In genomic region chr10:17430647-17431355, GRCh38 we compare ENCODE assay signal across 8 cellular contexts. TPM values are rescaled to one million over a fixed set of nuclear protein-coding genes. Genes with fewer than 3 reads are reported as not detected.
A peak's percentile ranks its signal among the peaks of the same experiment; 100 is the strongest.
DNase-seq lines count a peak whose midpoint lies in the region; ATAC-seq and TF ChIP-seq lines count a peak whose summit lies in the region.

No MANE protein-coding gene starts in this region.

- peaks cover 0 to 1% (median 0%) of the 10 kb centered on the region in 7 donors for H3K9me3 Mint-ChIP-seq in CD4-positive, CD25-positive, alpha-beta regulatory T cell
- no peaks in the 10 kb centered on the region for H3K9me3 Mint-ChIP-seq in activated naive CD4-positive, alpha-beta T cell treated with anti-CD3 and anti-CD28 coated beads for 36 hours

- H3K4me1 Mint-ChIP-seq in CD4-positive, CD25-positive, alpha-beta regulatory T cell: peaks cover 20 to 53% (median 46%) of the 10 kb centered on the region in 4 donors
- peaks cover 55% of the 10 kb centered on the region for H3K4me1 Mint-ChIP-seq in activated naive CD4-positive, alpha-beta T cell treated with anti-CD3 and anti-CD28 coated beads for 36 hours (ENCODE audit: low read depth)

- H3K4me1 ChIP-seq in CD4-positive, CD25-positive, alpha-beta regulatory T cell (ENCODE audit: control insufficient read depth, insufficient read depth, low read length, poor library complexity, severe bottlenecking): peaks cover 55% of the 10 kb centered on the region
- H3K4me1 ChIP-seq in gastroesophageal sphincter (no peaks in the 10 kb centered on the region), ovary (ENCODE audit: insufficient read depth) (peaks cover 1% of the 10 kb centered on the region)

- no peaks in the 10 kb centered on the region for H3K36me3 ChIP-seq in CD4-positive, CD25-positive, alpha-beta regulatory T cell (ENCODE audit: control insufficient read depth, insufficient read depth, low read length)
- H3K36me3 ChIP-seq in H7 (replicated peaks; ENCODE audit: control insufficient read depth, insufficient read depth, low read length) (no peaks in the 10 kb centered on the region), gastroesophageal sphincter (no peaks in the 10 kb centered on the region), ovary (no peaks in the 10 kb centered on the region)

- H3K27ac ChIP-seq in CD4-positive, CD25-positive, alpha-beta regulatory T cell (ENCODE audit: insufficient read depth, low read length, poor library complexity, severe bottlenecking): no peak overlapping the region
- H3K27ac ChIP-seq in gastroesophageal sphincter (no peak overlapping the region), ovary (no peak overlapping the region)

- 0 to 16% methylated on average over 1 to 7 of the region's 7 CpGs for WGBS in gastroesophageal sphincter (ENCODE audit: low coverage in 1 of 2), 2 donors
- WGBS in ovary, 3 donors: 24 to 31% (median 26%) methylated on average over 7 of the region's 7 CpGs

- peak overlapping the region; percentile 88 for H3K4me3 ChIP-seq in CD4-positive, CD25-positive, alpha-beta regulatory T cell (ENCODE audit: low read depth, low read length)
- H3K4me3 ChIP-seq in H7 (ENCODE audit: insufficient read depth, low read depth, low read length) (no peak overlapping the region), gastroesophageal sphincter (no peak overlapping the region), ovary (no peak overlapping the region)

- peak overlapping the region; percentile 13 to 92 (median 85) for H3K27ac Mint-ChIP-seq in CD4-positive, CD25-positive, alpha-beta regulatory T cell
- no peak overlapping the region for H3K27ac Mint-ChIP-seq in activated naive CD4-positive, alpha-beta T cell treated with anti-CD3 and anti-CD28 coated beads for 36 hours

- TF ChIP-seq CTCF in gastroesophageal sphincter (IDR thresholded peaks at IDR 0.05): peak; percentile 70 to 86 (median 74)
- TF ChIP-seq CTCF in ovary (IDR thresholded peaks at IDR 0.05): peak; percentile 66 to 75 (median 75)

- no peaks in the 10 kb centered on the region for H3K36me3 Mint-ChIP-seq in CD4-positive, CD25-positive, alpha-beta regulatory T cell
- H3K36me3 Mint-ChIP-seq in activated naive CD4-positive, alpha-beta T cell treated with anti-CD3 and anti-CD28 coated beads for 36 hours (ENCODE audit: low read depth): no peaks in the 10 kb centered on the region

- TF ChIP-seq POLR2A in gastroesophageal sphincter (IDR thresholded peaks at IDR 0.05) (no peak), ovary (IDR thresholded peaks at IDR 0.05) (no peak)

- peak overlapping the region; percentile 39 to 70 (median 62) for H3K4me3 Mint-ChIP-seq in CD4-positive, CD25-positive, alpha-beta regulatory T cell
- H3K4me3 Mint-ChIP-seq in activated naive CD4-positive, alpha-beta T cell treated with anti-CD3 and anti-CD28 coated beads for 36 hours: no peak overlapping the region

- CTCF ChIA-PET in activated naive CD4-positive, alpha-beta T cell treated with anti-CD3 and anti-CD28 coated beads for 36 hours (lab: Charles Lee): interaction anchor here (1.4 to 3.3 kb wide), 5 partner anchors 13 to 174 kb away, joined by 4 to 21 read pairs (median 6); no protein-coding TSS in a partner anchor

- ATAC-seq in CD4-positive, CD25-positive, alpha-beta regulatory T cell (ENCODE audit: low read depth in 2 of 2): no peak
- ATAC-seq in gastroesophageal sphincter (peak; percentile 74), GM21447 (IDR thresholded peaks at IDR 0.05; ENCODE audit: unreplicated experiment) (no peak), HG02642 (IDR thresholded peaks at IDR 0.05; ENCODE audit: poor library complexity, unreplicated experiment) (no peak)

- intact Hi-C loops in activated naive CD4-positive, alpha-beta T cell treated with anti-CD3 and anti-CD28 coated beads for 36 hours (cut with micrococcal nuclease): loop anchor here (1.0 to 2.0 kb wide), 6 partner anchors 22 to 602 kb away; no protein-coding TSS in a partner anchor
- intact Hi-C loops in ovary (cut with DNase I): loop anchor here in 2 of 4 donors (5.0 to 10.0 kb wide), 2 partner anchors 144 to 586 kb away; no protein-coding TSS in a partner anchor

- TF ChIP-seq EP300 in gastroesophageal sphincter (IDR thresholded peaks at IDR 0.05): no peak
- TF ChIP-seq EP300 in ovary (IDR thresholded peaks at IDR 0.05): no peak

- DNase-seq in CD4-positive, CD25-positive, alpha-beta regulatory T cell: peak; percentile 41 to 73 (median 60)
- DNase-seq in H7 (peak; percentile 59), RKO (ENCODE audit: low spot score) (peak; percentile 81), ovary (peak; percentile 79 to 89 (median 87))
- peak; percentile 79 for DNase-seq in activated naive CD4-positive, alpha-beta T cell treated with anti-CD3 and anti-CD28 coated beads for 36 hours

- no peaks in the 10 kb centered on the region for H3K27me3 Mint-ChIP-seq in CD4-positive, CD25-positive, alpha-beta regulatory T cell
- H3K27me3 Mint-ChIP-seq in activated naive CD4-positive, alpha-beta T cell treated with anti-CD3 and anti-CD28 coated beads for 36 hours (ENCODE audit: low read depth): no peaks in the 10 kb centered on the region

- no peaks in the 10 kb centered on the region for H3K27me3 ChIP-seq in CD4-positive, CD25-positive, alpha-beta regulatory T cell (ENCODE audit: control insufficient read depth, insufficient read depth, low read length)
- H3K27me3 ChIP-seq in H7 (ENCODE audit: control insufficient read depth, insufficient read depth, low read length) (no peaks in the 10 kb centered on the region), gastroesophageal sphincter (peaks cover 35% of the 10 kb centered on the region), ovary (no peaks in the 10 kb centered on the region)

- H3K9me3 ChIP-seq in CD4-positive, CD25-positive, alpha-beta regulatory T cell (ENCODE audit: control insufficient read depth in 2 of 2, low read length in 2 of 2): no peaks in the 10 kb centered on the region
- H3K9me3 ChIP-seq in gastroesophageal sphincter (no peaks in the 10 kb centered on the region), ovary (no peaks in the 10 kb centered on the region)

RNA-seq across cellular contexts. Expression of gene ST8SIA6, which starts 23.6 kb away (rescaled TPM):
- total RNA-seq in CD4-positive, CD25-positive, alpha-beta regulatory T cell: 10.8 TPM
- polyA plus RNA-seq in CD4-positive, CD25-positive, alpha-beta regulatory T cell: 1 to 10 TPM; 5.6 to 9.3 (median 8.2) TPM
- total RNA-seq in H7 (2014; rRNA removed; shearing (Covaris generic)): 1.8 and 2.9 TPM in 2 replicates
- total RNA-seq in activated naive CD4-positive, alpha-beta T cell treated with anti-CD3 and anti-CD28 coated beads for 36 hours: not detected
- total RNA-seq in gastroesophageal sphincter: 1 to 10 TPM in 2 of 4 donors, not detected in 2; 1.5 to 1.9 TPM
- 1 to 10 TPM in 3 of 7 donors, under 1 TPM in 3, not detected in 1; 0.24 to 2.1 (median 0.95) TPM for total RNA-seq in ovary
- 1 to 10 TPM in 1 of 2 donors, under 1 TPM in 1; 0.22 to 1.6 TPM for polyA plus RNA-seq in ovary
